9 cellular contexts compared by ENCODE assay signal in the genomic region with DNA sequence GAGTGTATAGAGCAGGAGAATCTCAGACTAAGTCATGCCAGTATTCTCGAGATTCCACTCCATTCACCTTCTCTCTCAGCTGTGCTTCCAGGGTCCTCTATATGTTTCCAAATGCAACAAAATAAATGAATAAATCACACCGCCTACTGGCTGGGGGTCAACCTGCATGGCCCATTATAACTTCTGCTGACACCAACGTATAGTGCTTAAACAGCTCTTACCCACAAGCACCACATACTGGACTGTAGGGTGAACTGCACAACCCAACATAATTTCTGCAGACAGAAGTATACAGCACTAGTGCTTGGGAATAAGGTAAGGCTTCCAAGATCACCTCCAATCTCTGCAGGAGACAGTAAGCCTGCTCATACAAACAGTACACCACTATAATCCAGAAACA. TPM values are rescaled to one million over a fixed set of nuclear protein-coding genes. Genes with fewer than 3 reads are reported as not detected.
DNase-seq lines count a peak whose midpoint lies in the region; ATAC-seq and TF ChIP-seq lines count a peak whose summit lies in the region.
"Had no signal": no experiment of that assay in that cellular context is flagged by ENCODE, and none has a peak within 500 bp of the region (broad histone marks: within the 10 kb centered on the region; RNA-seq: fewer than 3 reads in every experiment).

No MANE protein-coding gene starts in this region.

- no peak overlapping the region for H2BK20ac ChIP-seq in H9 (ENCODE audit: low read depth, low read length, poor library complexity, severe bottlenecking)

- no peaks in the 10 kb centered on the region; the same call in 1 of the 2 replicates for H3K27me3 Mint-ChIP-seq in H9 (ENCODE audit: low read depth)
- H3K27me3 Mint-ChIP-seq in progenitor cell of endocrine pancreas, result peaks cover 13% of the 10 kb centered on the region
- H3K27me3 Mint-ChIP-seq in naive thymus-derived CD8-positive, alpha-beta T cell, result peaks cover 4 to 39% (median 7%) of the 10 kb centered on the region in 5 donors

- no peak overlapping the region for H3T11ph ChIP-seq in H9 (ENCODE audit: low read length)

- H3K9me3 Mint-ChIP-seq in H9 (peaks cover 19% of the 10 kb centered on the region in 2 experiments), progenitor cell of endocrine pancreas (ENCODE audit: low read depth) (peaks cover 28% of the 10 kb centered on the region)
- H3K9me3 Mint-ChIP-seq in naive thymus-derived CD8-positive, alpha-beta T cell, result peaks cover 0 to 42% (median 17%) of the 10 kb centered on the region in 9 donors

- H2BK120ac ChIP-seq in H9 (ENCODE audit: low read depth, low read length, poor library complexity, severe bottlenecking), result no peak overlapping the region

- H3K23ac ChIP-seq in H9 (ENCODE audit: insufficient read length, low read depth, low read length), result no peak overlapping the region

- no peak overlapping the region for H3K4me3 Mint-ChIP-seq in H9
- no peak overlapping the region for H3K4me3 Mint-ChIP-seq in progenitor cell of endocrine pancreas (ENCODE audit: low read depth)
- H3K4me3 Mint-ChIP-seq in naive thymus-derived CD8-positive, alpha-beta T cell, result no peak overlapping the region

- H4K5ac ChIP-seq in H9 (ENCODE audit: insufficient read length, low read depth, low read length), result no peak overlapping the region

- H3K27me3 ChIP-seq in H9 (ENCODE audit: insufficient read depth, low read length) (no peaks in the 10 kb centered on the region), body of pancreas (no peaks in the 10 kb centered on the region)

- H3K27ac ChIP-seq in H9 (ENCODE audit: insufficient read length, low read depth, low read length) (no peak overlapping the region), body of pancreas (no peak overlapping the region)

- H2BK5ac ChIP-seq in H9 (ENCODE audit: insufficient read length, low read length), result no peak overlapping the region

- intact Hi-C loops in body of pancreas (cut with DNase I), result no loop called here

- no peak overlapping the region for H3K56ac ChIP-seq in H9 (ENCODE audit: insufficient read length, low read depth, low read length)

- H2BK12ac ChIP-seq in H9 (ENCODE audit: insufficient read length, low read depth, low read length), result no peak overlapping the region

- H3K27ac Mint-ChIP-seq in H9, result no peak overlapping the region
- no peak overlapping the region for H3K27ac Mint-ChIP-seq in progenitor cell of endocrine pancreas
- no peak overlapping the region for H3K27ac Mint-ChIP-seq in naive thymus-derived CD8-positive, alpha-beta T cell

- H3K4me1 ChIP-seq in H9 (ENCODE audit: insufficient read depth, low read length) (no peaks in the 10 kb centered on the region), body of pancreas (peaks cover 4% of the 10 kb centered on the region)

- H3K9ac ChIP-seq in H9 (ENCODE audit: extremely low read depth, insufficient read length, low read length), result no peak overlapping the region

- H3K4me1 Mint-ChIP-seq in H9 (peaks cover 0 to 5% of the 10 kb centered on the region in 2 experiments; a peak in 2 of 4 replicates), progenitor cell of endocrine pancreas (ENCODE audit: low read depth) (peaks cover 4% of the 10 kb centered on the region)
- no peaks in the 10 kb centered on the region for H3K4me1 Mint-ChIP-seq in naive thymus-derived CD8-positive, alpha-beta T cell

- H3K4me3 ChIP-seq in body of pancreas, result no peak overlapping the region

- no peak overlapping the region for H2AK5ac ChIP-seq in H9 (ENCODE audit: insufficient read length, low read length)

- H3K4ac ChIP-seq in H9 (ENCODE audit: low read depth, low read length), result no peak overlapping the region

- ATAC-seq in body of pancreas, result peak; percentile 55
- no peak for ATAC-seq in naive thymus-derived CD8-positive, alpha-beta T cell

- no peak overlapping the region for H4K8ac ChIP-seq in H9 (replicated peaks; ENCODE audit: insufficient read length, low read depth, low read length)

- H3K18ac ChIP-seq in H9 (ENCODE audit: insufficient read length, low read depth, low read length), result no peak overlapping the region

- no peak overlapping the region for H4K91ac ChIP-seq in H9 (ENCODE audit: insufficient read length, low read depth, low read length)

- H2AFZ ChIP-seq in H9 (ENCODE audit: low read length), result no peak overlapping the region

- no peaks in the 10 kb centered on the region for H3K79me2 ChIP-seq in H9 (ENCODE audit: insufficient read depth, low read length)

- H3K36me3 Mint-ChIP-seq in H9 (ENCODE audit: insufficient read depth in 1 of 3, low read depth in 3 of 3) (peaks cover 0 to 6% (median 0%) of the 10 kb centered on the region in 3 experiments; a peak in 2 of 7 replicates), progenitor cell of endocrine pancreas (ENCODE audit: insufficient read depth) (no peaks in the 10 kb centered on the region)
- H3K36me3 Mint-ChIP-seq in naive thymus-derived CD8-positive, alpha-beta T cell, result peaks cover 0 to 5% (median 2%) of the 10 kb centered on the region in 3 donors

- no peaks in the 10 kb centered on the region for H3K79me1 ChIP-seq in H9 (ENCODE audit: insufficient read depth, low read depth, low read length, poor library complexity, severe bottlenecking)

- H3K9me3 ChIP-seq in H9 (ENCODE audit: control insufficient read depth, low read depth, low read length), result no peaks in the 10 kb centered on the region
- H3K9me3 ChIP-seq in body of pancreas, result no peaks in the 10 kb centered on the region

- TF ChIP-seq CTCF in H9 (conservative IDR thresholded peaks at IDR 0.05), result peak; percentile 85
- peak in 5 of 7 experiments; percentile 15 to 50 (median 38) for TF ChIP-seq CTCF in body of pancreas (IDR thresholded peaks at IDR 0.05)
- peak; percentile 44 for TF ChIP-seq CTCF in progenitor cell of endocrine pancreas (IDR thresholded peaks at IDR 0.05; ENCODE audit: unreplicated experiment)

- H3K14ac ChIP-seq in H9 (ENCODE audit: insufficient read depth, low read length), result no peak overlapping the region

- no peak for TF ChIP-seq POLR2A in body of pancreas (IDR thresholded peaks at IDR 0.05)

- POLR2A ChIA-PET in naive thymus-derived CD8-positive, alpha-beta T cell (lab: Charles Lee), result no interaction called here

- no peaks in the 10 kb centered on the region for H3K36me3 ChIP-seq in body of pancreas (replicated peaks in 1 of 2; ENCODE audit: insufficient read depth in 1 of 2, low read depth in 2 of 2)

- no peak overlapping the region for H2BK15ac ChIP-seq in H9 (ENCODE audit: low read depth, low read length)

- DNase-seq in NCI-H748 (lab: John Stamatoyannopoulos, UW; ENCODE audit: unreplicated experiment) (peak; percentile 62), NCI-H748 treated with DMSO at 0.1 percent for 48 hours (lab: John Stamatoyannopoulos, UW) (no peak), H9 (peak; percentile 72), LHCN-M2 (ENCODE audit: low read depth) (peak; percentile 31), body of pancreas (peak in 2 of 4 donors; percentile 5 to 19), progenitor cell of endocrine pancreas (ENCODE audit: low spot score, unreplicated experiment) (no peak)
- no peak for DNase-seq in stimulated activated CD4-positive, alpha-beta T cell treated with anti-CD3 and anti-CD28 coated beads, Interleukin-2, amount 100 ng/mL, for 24 hours
- no peak for DNase-seq in naive thymus-derived CD8-positive, alpha-beta T cell

- WGBS in H9 (ENCODE audit: extremely low coverage, insufficient read length, low lambda C conversion rate), result no CpG with 5 or more reads among the region's 3 CpGs
- 49 to 58% methylated on average over 3 of the region's 3 CpGs for WGBS in body of pancreas, 2 donors

- no peaks in the 10 kb centered on the region for H4K20me1 ChIP-seq in H9 (ENCODE audit: control insufficient read depth, insufficient read depth, insufficient read length)

- no peak overlapping the region for H3K4me2 ChIP-seq in H9 (ENCODE audit: insufficient read depth, insufficient read length, low read length)

- H3K23me2 ChIP-seq in H9 (ENCODE audit: insufficient read length, low read depth, low read length, poor library complexity, severe bottlenecking), result no peaks in the 10 kb centered on the region

RNA-seq across cellular contexts. Expression of gene HTR4, which starts 33.1 kb away (rescaled TPM):
- total RNA-seq in H9 (2021), result not detected in 2 replicates
- total RNA-seq in LHCN-M2 (2014; rRNA removed), result 0.26 TPM in 1 of 2 replicates, not detected in the other
- polyA plus RNA-seq in LHCN-M2 (2012), result not detected
- total RNA-seq in body of pancreas, result not detected
- not detected in 2 replicates for total RNA-seq in progenitor cell of endocrine pancreas
- not detected for total RNA-seq in naive thymus-derived CD8-positive, alpha-beta T cell
- not detected for polyA plus RNA-seq in naive thymus-derived CD8-positive, alpha-beta T cell
- polyA plus RNA-seq: BJ had no signal

Comparison
In these comparisons a context has a peak if more than half of its experiments do, and no peak if none do; other contexts are left out.
1. DNase-seq: peak in NCI-H748 (single experiment), H9 (single experiment) and LHCN-M2 (single experiment); none in NCI-H748 treated with DMSO at 0.1 percent for 48 hours (single experiment), progenitor cell of endocrine pancreas (single experiment), stimulated activated CD4-positive, alpha-beta T cell treated with anti-CD3 and anti-CD28 coated beads, Interleukin-2, amount 100 ng/mL, for 24 hours (0 of 2) and naive thymus-derived CD8-positive, alpha-beta T cell (0 of 10).
2. Peak in every context shown above with its lines, with median percentiles within 50 percentile points of each other: CTCF ChIP-seq.